Comparison of ENCODE assay signal across 1 cellular context in genomic region chr10:24209421-24209770, GRCh38.
TF ChIP-seq lines count a peak whose summit lies in the region.

No MANE protein-coding gene starts in this region.

TF ChIP-seq in GM12878, 131 proteins besides CTCF, POLR2A, EP300 and RAD21 (continued from another document):
- TF ChIP-seq E2F4 (IDR thresholded peaks at IDR 0.05; ENCODE audit: low read depth, low read length) (no peak), CREB1 (IDR thresholded peaks at IDR 0.05; ENCODE audit: low read depth) (peak; percentile 59; the same call in 1 of the 2 replicates), ATF7 (IDR thresholded peaks at IDR 0.05; ENCODE audit: low read depth) (peak; percentile 75; the same call in 1 of the 2 replicates), ATF2 (IDR thresholded peaks at IDR 0.05; ENCODE audit: low read length) (peak; percentile 47; the same call in 1 of the 2 replicates), POU2F2 (IDR thresholded peaks at IDR 0.05; ENCODE audit: borderline replicate concordance, low read depth, low read length) (0 out of 3 replicates have a peak, but pooled peaks have one; percentile 27), NFIC (IDR thresholded peaks at IDR 0.05; ENCODE audit: low read depth, low read length) (no peak), ETV6 (conservative IDR thresholded peaks at IDR 0.05 in 1 of 2, IDR thresholded peaks at IDR 0.05 in 1 of 2; ENCODE audit: borderline replicate concordance in 1 of 2, low read depth in 1 of 2) (no peak)
TF ChIP-seq in GM12878: peak in this region for 6.
